In the genomic region with DNA sequence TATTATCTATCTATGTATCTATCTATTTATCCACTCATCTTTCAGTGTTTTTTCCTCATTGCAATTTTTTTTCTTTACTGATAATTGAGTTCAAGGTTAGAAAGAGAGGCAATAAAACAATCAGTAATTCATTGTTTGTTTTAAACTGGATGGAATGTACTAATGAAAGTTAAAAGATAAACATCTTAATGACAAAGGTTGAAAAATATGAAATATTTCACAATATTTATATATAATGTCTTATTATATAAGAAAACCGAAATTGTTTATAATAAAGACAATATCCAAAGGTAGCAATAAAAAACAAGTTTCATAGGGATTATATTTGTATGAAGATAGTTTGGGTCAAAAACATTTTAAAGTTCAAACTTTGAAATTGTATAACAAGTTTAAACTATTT, we compare ENCODE assay signal across 30 cellular contexts.
"Had no signal": no experiment of that assay in that cellular context is flagged by ENCODE, and none has a peak within 500 bp of the region (broad histone marks: within the 10 kb centered on the region; RNA-seq: fewer than 3 reads in every experiment).

No MANE protein-coding gene starts in this region.

- H3K27ac Mint-ChIP-seq: dendritic cell treated with granulocyte-macrophage colony-stimulating factor and Interleukin-4, amounts not matched to agents 40 ng/mL and 50 ng/mL, for 4 days; endodermal cell; memory B cell; natural killer cell treated with Interleukin-12 subunit alpha and Interleukin-12 subunit beta and Interleukin-15 and Interleukin-18, amount 100 ng/mL, for 72 hours; progenitor cell of endocrine pancreas; stimulated activated effector memory CD8-positive, alpha-beta T cell treated with anti-CD3 and anti-CD28 coated beads, Interleukin-12 subunit alpha, Interleukin-12 subunit beta, amount 100 ng/mL, for 72 hours; type B pancreatic cell had no signal

- H3K4me1 ChIP-seq: colonic mucosa, esophagus muscularis mucosa, heart right ventricle, parathyroid adenoma, right lobe of liver, stomach, thyroid gland had no signal

- FAIRE-seq: endothelial cell of umbilical vein, urothelium cell line had no signal

- ATAC-seq: foreskin keratinocyte; heart right ventricle; left lobe of liver; natural killer cell treated with Interleukin-12 subunit alpha and Interleukin-12 subunit beta and Interleukin-15 and Interleukin-18, amount 100 ng/mL, for 72 hours; right lobe of liver; stimulated activated effector memory CD8-positive, alpha-beta T cell treated with anti-CD3 and anti-CD28 coated beads, Interleukin-12 subunit alpha, Interleukin-12 subunit beta, amount 100 ng/mL, for 72 hours had no signal

- H3K4me3 Mint-ChIP-seq: dendritic cell treated with granulocyte-macrophage colony-stimulating factor and Interleukin-4, amounts not matched to agents 40 ng/mL and 50 ng/mL, for 4 days; endodermal cell; memory B cell; natural killer cell treated with Interleukin-12 subunit alpha and Interleukin-12 subunit beta and Interleukin-15 and Interleukin-18, amount 100 ng/mL, for 72 hours; neural crest cell; stimulated activated effector memory CD8-positive, alpha-beta T cell treated with anti-CD3 and anti-CD28 coated beads, Interleukin-12 subunit alpha, Interleukin-12 subunit beta, amount 100 ng/mL, for 72 hours; type B pancreatic cell had no signal

- H3K27me3 Mint-ChIP-seq: dendritic cell treated with granulocyte-macrophage colony-stimulating factor and Interleukin-4, amounts not matched to agents 40 ng/mL and 50 ng/mL, for 4 days; memory B cell; natural killer cell treated with Interleukin-12 subunit alpha and Interleukin-12 subunit beta and Interleukin-15 and Interleukin-18, amount 100 ng/mL, for 72 hours; progenitor cell of endocrine pancreas; type B pancreatic cell had no signal

- H3K9me3 Mint-ChIP-seq: dendritic cell treated with granulocyte-macrophage colony-stimulating factor and Interleukin-4, amounts not matched to agents 40 ng/mL and 50 ng/mL, for 4 days; endodermal cell; neural crest cell; stimulated activated effector memory CD8-positive, alpha-beta T cell treated with anti-CD3 and anti-CD28 coated beads, Interleukin-12 subunit alpha, Interleukin-12 subunit beta, amount 100 ng/mL, for 72 hours had no signal

- H3K4me1 Mint-ChIP-seq: memory B cell; neural crest cell; stimulated activated effector memory CD8-positive, alpha-beta T cell treated with anti-CD3 and anti-CD28 coated beads, Interleukin-12 subunit alpha, Interleukin-12 subunit beta, amount 100 ng/mL, for 72 hours had no signal

- H3K36me3 Mint-ChIP-seq: memory B cell; natural killer cell treated with Interleukin-12 subunit alpha and Interleukin-12 subunit beta and Interleukin-15 and Interleukin-18, amount 100 ng/mL, for 72 hours; stimulated activated effector memory CD8-positive, alpha-beta T cell treated with anti-CD3 and anti-CD28 coated beads, Interleukin-12 subunit alpha, Interleukin-12 subunit beta, amount 100 ng/mL, for 72 hours; type B pancreatic cell had no signal

- DNase-seq: colonic mucosa; effector CD8-positive, alpha-beta T cell; endodermal cell; foreskin keratinocyte; glutamatergic neuron; heart right ventricle; hippocampal formation; islet precursor cell; right lobe of liver; stimulated activated CD4-positive, alpha-beta T cell treated with anti-CD3 and anti-CD28 coated beads, Interleukin-12 subunit alpha, Interleukin-12 subunit beta, amount 100 ng/mL, for 4 hours; stimulated activated CD4-positive, alpha-beta T cell treated with anti-CD3 and anti-CD28 coated beads, Interleukin-1b, Interleukin-23, amount 100 ng/mL, for 48 hours; stimulated activated CD4-positive, alpha-beta T cell treated with anti-CD3 and anti-CD28 coated beads, Interleukin-4, amount 100 ng/mL, for 1 hour; stimulated activated naive CD4-positive, alpha-beta T cell treated with Interleukin-2 at 50 U/mL for 16 hours; stomach; thyroid gland had no signal

- H3K4me3 ChIP-seq: colonic mucosa, esophagus muscularis mucosa, heart right ventricle, lung, right lobe of liver, smooth muscle cell, stomach, thyroid gland had no signal

- H3K36me3 ChIP-seq: colonic mucosa, esophagus muscularis mucosa, heart right ventricle, neutrophil, right lobe of liver, stomach, thyroid gland had no signal

- H3K27ac ChIP-seq: colonic mucosa, esophagus muscularis mucosa, foreskin keratinocyte, heart right ventricle, neutrophil, parathyroid adenoma, right lobe of liver, stomach, thyroid gland had no signal

- H3K27me3 ChIP-seq: colonic mucosa, esophagus muscularis mucosa, foreskin keratinocyte, heart right ventricle, neutrophil, right lobe of liver, stomach, thyroid gland had no signal

- H3K9me3 ChIP-seq: colonic mucosa, esophagus muscularis mucosa, heart right ventricle, right lobe of liver, stomach, thyroid gland had no signal
